1 cellular context compared by ENCODE assay signal in genomic region chr1:230984622-230985515, GRCh38.
A peak's percentile ranks its signal among the peaks of the same experiment; 100 is the strongest.
TF ChIP-seq lines count a peak whose summit lies in the region.

No MANE protein-coding gene starts in this region.

TF ChIP-seq in H1, 55 proteins besides CTCF, POLR2A, EP300 and RAD21:
- peak; percentile 70 for TF ChIP-seq NANOG (IDR thresholded peaks at IDR 0.05; ENCODE audit: insufficient read depth, low read depth, low read length, poor library complexity, severe bottlenecking)
- peak; percentile 50 for TF ChIP-seq SP1 (IDR thresholded peaks at IDR 0.05; ENCODE audit: low read depth, low read length)
- TF ChIP-seq CEBPB (IDR thresholded peaks at IDR 0.05; ENCODE audit: low read depth, low read length) = peak; percentile 52; the same call in 1 of the 2 replicates
TF ChIP-seq in H1: peak in this region for 3; not testable (repeated sequence) for 52.
